Comparison of ENCODE assay signal across 27 cellular contexts in the genomic region with DNA sequence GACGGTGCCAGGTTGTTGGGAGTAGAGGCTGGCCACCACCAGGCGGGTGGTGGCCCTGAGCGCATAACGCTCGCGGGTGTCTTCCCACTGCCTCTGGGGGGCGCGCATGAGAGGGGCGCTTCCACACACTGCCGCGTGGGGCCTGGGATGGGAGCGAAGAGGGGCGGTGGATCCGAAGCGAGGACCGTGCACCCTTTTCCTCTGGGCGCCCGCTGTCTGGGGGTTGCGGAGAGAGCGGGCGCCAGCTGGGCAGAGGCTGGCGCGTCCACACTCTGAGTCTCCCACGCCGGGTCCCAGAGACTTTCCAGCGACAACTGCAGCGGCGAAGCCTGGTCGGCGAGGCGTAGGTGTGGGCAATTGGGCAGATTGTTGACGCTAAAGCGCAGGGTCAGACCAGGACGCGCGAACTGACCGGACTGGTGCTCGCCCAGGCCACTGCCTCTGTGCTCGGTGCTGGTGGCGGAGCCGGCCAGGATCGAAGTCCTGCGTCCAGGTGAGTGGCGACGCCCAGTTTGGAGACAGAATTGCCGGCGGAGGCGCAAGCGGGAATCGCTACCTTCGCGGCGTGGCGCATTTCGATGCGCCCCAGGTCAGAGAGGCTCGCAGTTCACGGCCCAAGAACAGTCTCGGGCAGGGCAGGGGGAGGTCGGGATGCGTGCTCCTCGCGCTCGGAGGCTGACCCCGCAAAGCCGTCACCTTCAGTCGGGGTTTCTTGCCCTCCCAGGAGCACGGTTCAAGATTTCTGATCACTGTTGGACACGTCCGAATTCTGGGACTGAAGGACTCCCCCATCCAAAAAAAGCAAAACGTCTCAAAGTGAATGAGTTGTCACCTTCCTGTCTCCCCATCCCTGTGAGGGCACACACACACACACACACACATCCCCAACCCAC. TPM values are rescaled to one million over a fixed set of nuclear protein-coding genes. Genes with fewer than 3 reads are reported as not detected.
DNase-seq lines count a peak whose midpoint lies in the region; ATAC-seq, FAIRE-seq and TF ChIP-seq lines count a peak whose summit lies in the region.
"Had no signal": no experiment of that assay in that cellular context is flagged by ENCODE, and none has a peak within 500 bp of the region (broad histone marks: within the 10 kb centered on the region; RNA-seq: fewer than 3 reads in every experiment).

No MANE protein-coding gene starts in this region.

- no peaks in the 10 kb centered on the region for H3K36me3 Mint-ChIP-seq in activated CD4-positive, alpha-beta T cell treated with anti-CD3 and anti-CD28 coated beads, Interleukin-2, amount 10 ng/mL, durations not matched to agents 7 days and 5 days (ENCODE audit: low read depth)
- peaks cover 2% of the 10 kb centered on the region for H3K36me3 Mint-ChIP-seq in neural crest cell (ENCODE audit: low read depth)
- no peaks in the 10 kb centered on the region for H3K36me3 Mint-ChIP-seq in activated naive CD4-positive, alpha-beta T cell treated with anti-CD3 and anti-CD28 coated beads for 36 hours (ENCODE audit: low read depth)
- H3K36me3 Mint-ChIP-seq: CD8-positive, alpha-beta T cell had no signal

- no peaks in the 10 kb centered on the region for H3K9me3 ChIP-seq in K562 (replicated peaks; ENCODE audit: control insufficient read depth, insufficient read depth, low read depth, low read length)
- H3K9me3 ChIP-seq: BE2C, HAP-1, SJCRH30 had no signal

- intact Hi-C loops in K562 (cut with micrococcal nuclease), result no loop called here
- intact Hi-C loops in activated naive CD4-positive, alpha-beta T cell treated with anti-CD3 and anti-CD28 coated beads for 36 hours (cut with micrococcal nuclease), result no loop called here

- no peak for TF ChIP-seq RAD21 in K562 (CRISPR knock-in tag; conservative IDR thresholded peaks at IDR 0.05 in 1 of 2, IDR thresholded peaks at IDR 0.05 in 1 of 2)

- H3K36me3 ChIP-seq in K562 (ENCODE audit: control insufficient read depth, insufficient read depth, low read length), result no peaks in the 10 kb centered on the region
- H3K36me3 ChIP-seq: BE2C, HAP-1, SJCRH30 had no signal

- FAIRE-seq in K562 (lab: Jason Lieb, UNC), result no peak
- FAIRE-seq: GM12891, GM18507 had no signal

- CTCF ChIA-PET in activated CD4-positive, alpha-beta T cell treated with anti-CD3 and anti-CD28 coated beads, Interleukin-2, amount 10 ng/mL, durations not matched to agents 7 days and 5 days (lab: Charles Lee), result no interaction called here
- CTCF ChIA-PET in K562 (lab: Yijun Ruan, JAX; ENCODE audit: low intra/inter-chr PET ratio), result no interaction called here
- CTCF ChIA-PET in activated naive CD4-positive, alpha-beta T cell treated with anti-CD3 and anti-CD28 coated beads for 36 hours (lab: Charles Lee), result no interaction called here

- no TSS peak for BruUV-seq in K562 (replicated peaks; lab: Mats Ljungman, UMichigan)

- H3K4me2 ChIP-seq in K562 (ENCODE audit: insufficient read depth, low read length), result no peak overlapping the region

- WGBS in K562 (ENCODE audit: insufficient coverage, low coverage, missing lambda C conversion rate), result 35% methylated on average over 53 of the region's 71 CpGs

- no peak overlapping the region for H3K27ac ChIP-seq in K562 (ENCODE audit: extremely low read depth, low read depth, low read length)
- H3K27ac ChIP-seq: SJCRH30 had no signal

- in situ Hi-C loops in K562 (cut with MboI), result no loop called here

- no peak overlapping the region for H3K4me3 ChIP-seq in K562
- H3K4me3 ChIP-seq: HAP-1, SJCRH30 had no signal

- no peaks in the 10 kb centered on the region for H3K4me1 Mint-ChIP-seq in activated CD4-positive, alpha-beta T cell treated with anti-CD3 and anti-CD28 coated beads, Interleukin-2, amount 10 ng/mL, durations not matched to agents 7 days and 5 days
- H3K4me1 Mint-ChIP-seq in neural crest cell, result peaks cover 4% of the 10 kb centered on the region
- peaks cover 14% of the 10 kb centered on the region for H3K4me1 Mint-ChIP-seq in activated naive CD4-positive, alpha-beta T cell treated with anti-CD3 and anti-CD28 coated beads for 36 hours (ENCODE audit: low read depth)

- peaks cover 62% of the 10 kb centered on the region for H3K27me3 Mint-ChIP-seq in activated CD4-positive, alpha-beta T cell treated with anti-CD3 and anti-CD28 coated beads, Interleukin-2, amount 10 ng/mL, durations not matched to agents 7 days and 5 days
- H3K27me3 Mint-ChIP-seq in neural crest cell (ENCODE audit: low read depth), result peaks cover 89% of the 10 kb centered on the region
- H3K27me3 Mint-ChIP-seq in activated naive CD4-positive, alpha-beta T cell treated with anti-CD3 and anti-CD28 coated beads for 36 hours (ENCODE audit: low read depth), result peaks cover 76% of the 10 kb centered on the region

- TF ChIP-seq CTCF in K562 (IDR thresholded peaks at IDR 0.05 in 2 of 3, conservative IDR thresholded peaks at IDR 0.05 in 1 of 3; ENCODE audit: insufficient read depth in 2 of 3, low read depth in 1 of 3, low read length in 3 of 3) (peak in 2 of 3 experiments; percentile 2 to 68; a peak in 2 of 6 replicates), neural crest cell (conservative IDR thresholded peaks at IDR 0.05) (no peak)

- TF ChIP-seq POLR2A in K562 (conservative IDR thresholded peaks at IDR 0.05), result no peak

- H2AFZ ChIP-seq in K562 (ENCODE audit: low read depth, low read length), result no peak overlapping the region

- 0 out of 3 replicates have a peak, but pooled peaks have one; percentile 41 for ATAC-seq in K562
- ATAC-seq: CD8-positive, alpha-beta T cell; Panc1 had no signal

- no peaks in the 10 kb centered on the region for H3K4me1 ChIP-seq in K562 (replicated peaks in 1 of 2; ENCODE audit: control insufficient read depth in 2 of 2, insufficient read depth in 2 of 2, low read length in 2 of 2)
- H3K4me1 ChIP-seq: HAP-1, SJCRH30 had no signal

- H3K27ac Mint-ChIP-seq in activated CD4-positive, alpha-beta T cell treated with anti-CD3 and anti-CD28 coated beads, Interleukin-2, amount 10 ng/mL, durations not matched to agents 7 days and 5 days, result no peak overlapping the region
- no peak overlapping the region for H3K27ac Mint-ChIP-seq in neural crest cell (ENCODE audit: unreplicated experiment)
- no peak overlapping the region for H3K27ac Mint-ChIP-seq in activated naive CD4-positive, alpha-beta T cell treated with anti-CD3 and anti-CD28 coated beads for 36 hours
- H3K27ac Mint-ChIP-seq: CD8-positive, alpha-beta T cell; IgD-negative memory B cell had no signal

- H3K9me1 ChIP-seq in K562 (ENCODE audit: control insufficient read depth, insufficient read depth, low read length), result no peaks in the 10 kb centered on the region

- no peak for DNase-seq in activated CD4-positive, alpha-beta T cell treated with anti-CD3 and anti-CD28 coated beads, Interleukin-2, amount 10 ng/mL, durations not matched to agents 7 days and 5 days
- no peak for DNase-seq in activated CD4-positive, alpha-beta T cell treated with anti-CD3 and anti-CD28 coated beads, Interleukin-2, amount 50 U/mL, for 1 hour
- DNase-seq in K562 (ENCODE audit: extremely low read depth in 1 of 4, low spot score in 3 of 4), result peak in 1 of 4 experiments; percentile 16
- DNase-seq in neural crest cell (ENCODE audit: low read depth, low spot score), result no peak
- DNase-seq in activated naive CD4-positive, alpha-beta T cell treated with anti-CD3 and anti-CD28 coated beads for 36 hours, result no peak
- DNase-seq in stimulated activated CD4-positive, alpha-beta T cell treated with anti-CD3 and anti-CD28 coated beads, Interleukin-1b, Interleukin-23, amount 100 ng/mL, for 48 hours, result no peak
- DNase-seq in AML-193 (lab: John Stamatoyannopoulos, UW), result no peak
- no peak for DNase-seq in middle frontal gyrus (ENCODE audit: extremely low spot score, low spot score)
- DNase-seq: 8988T; BE2C; Calu3; CD8-positive, alpha-beta T cell; DMS53; EL; MM.1S; NCI-H1092; NCI-H1436 treated with DMSO at 0.1 percent for 48 hours; NCI-H2029; NCI-H345; NCI-H526; SJCRH30 had no signal

- POLR2A ChIA-PET in activated CD4-positive, alpha-beta T cell treated with anti-CD3 and anti-CD28 coated beads, Interleukin-2, amount 10 ng/mL, durations not matched to agents 7 days and 5 days (lab: Charles Lee), result no interaction called here
- POLR2A ChIA-PET in K562 (lab: Yijun Ruan, JAX), result no interaction called here

- H3K79me2 ChIP-seq in K562 (ENCODE audit: control insufficient read depth, insufficient read depth, low read length), result no peaks in the 10 kb centered on the region

- peaks cover 3% of the 10 kb centered on the region for H3K9me3 Mint-ChIP-seq in activated CD4-positive, alpha-beta T cell treated with anti-CD3 and anti-CD28 coated beads, Interleukin-2, amount 10 ng/mL, durations not matched to agents 7 days and 5 days
- H3K9me3 Mint-ChIP-seq in neural crest cell, result no peaks in the 10 kb centered on the region
- H3K9me3 Mint-ChIP-seq in activated naive CD4-positive, alpha-beta T cell treated with anti-CD3 and anti-CD28 coated beads for 36 hours, result no peaks in the 10 kb centered on the region
- H3K9me3 Mint-ChIP-seq: CD8-positive, alpha-beta T cell had no signal

- no peaks in the 10 kb centered on the region; the same call in 1 of the 2 replicates for H4K20me1 ChIP-seq in K562 (replicated peaks; ENCODE audit: control insufficient read depth, insufficient read depth, low read length)

- H3K27me3 ChIP-seq in K562 (ENCODE audit: control insufficient read depth in 2 of 2, insufficient read depth in 2 of 2, low read length in 2 of 2), result peaks cover 0 to 36% of the 10 kb centered on the region in 2 experiments; a peak in 2 of 5 replicates
- H3K27me3 ChIP-seq: BE2C had no signal

- peak overlapping the region; percentile 13 for H3K4me3 Mint-ChIP-seq in activated CD4-positive, alpha-beta T cell treated with anti-CD3 and anti-CD28 coated beads, Interleukin-2, amount 10 ng/mL, durations not matched to agents 7 days and 5 days
- peak overlapping the region; percentile 34 for H3K4me3 Mint-ChIP-seq in neural crest cell
- H3K4me3 Mint-ChIP-seq in activated naive CD4-positive, alpha-beta T cell treated with anti-CD3 and anti-CD28 coated beads for 36 hours, result no peak overlapping the region
- H3K4me3 Mint-ChIP-seq: CD8-positive, alpha-beta T cell; IgD-negative memory B cell had no signal

- H3K9ac ChIP-seq in K562 (ENCODE audit: insufficient read depth in 1 of 2, low read depth in 2 of 2, low read length in 2 of 2), result no peak overlapping the region

- no peak for TF ChIP-seq EP300 in K562 (IDR thresholded peaks at IDR 0.05; ENCODE audit: low read length)

RNA-seq across cellular contexts. Expression of gene HMX1, which starts 2.6 kb away (rescaled TPM):
- total RNA-seq in activated CD4-positive, alpha-beta T cell treated with anti-CD3 and anti-CD28 coated beads, Interleukin-2, amount 10 ng/mL, durations not matched to agents 7 days and 5 days, result not detected
- total RNA-seq in K562 (2011; cell fraction: chromatin; rRNA removed; ENCODE audit: low replicate concordance), result not detected in 2 replicates
- not detected in 2 replicates for total RNA-seq in K562 (2011; cell fraction: nucleolus; rRNA removed)
- not detected in 2 replicates for total RNA-seq in K562 (2011; cell fraction: nucleoplasm; rRNA removed)
- not detected in 2 replicates for total RNA-seq in K562 (2014; rRNA removed)
- not detected in 2 replicates for total RNA-seq in K562 (2014; rRNA removed; fragmentation: Illumina TruSeq; extraction: Trizol)
- total RNA-seq in K562 (2015; rRNA removed; fragmentation: Illumina TruSeq; extraction: Trizol), result not detected in 2 replicates
- total RNA-seq in K562 (2021), result not detected in 2 replicates
- polyA plus RNA-seq in K562 (2011; rRNA removed), result not detected in 2 replicates
- polyA plus RNA-seq in K562 (2011; cell fraction: cytosol; rRNA removed), result not detected in 2 replicates
- not detected in 2 replicates for polyA plus RNA-seq in K562 (2011; cell fraction: nucleus; rRNA removed)
- not detected in 2 replicates for polyA plus RNA-seq in K562 (2012)
- polyA plus RNA-seq in K562 (2014; fragmentation: Illumina TruSeq; extraction: Trizol), result not detected in 2 replicates
- polyA plus RNA-seq in K562 (2014; fragmentation: Nextera tagmentation; extraction: Ambion mirVana), result not detected
- polyA plus RNA-seq in K562 (2014; rRNA removed), result not detected in 2 replicates
- not detected in 2 replicates for polyA minus RNA-seq in K562 (2011; rRNA and poly(A)+ RNA removed)
- not detected in 2 replicates for polyA minus RNA-seq in K562 (2011; cell fraction: cytosol; rRNA and poly(A)+ RNA removed)
- not detected in 2 replicates for polyA minus RNA-seq in K562 (2011; cell fraction: nucleus; rRNA and poly(A)+ RNA removed)
- total RNA-seq in neural crest cell, result 0.91 and 1.1 TPM in 2 replicates
- total RNA-seq in activated naive CD4-positive, alpha-beta T cell treated with anti-CD3 and anti-CD28 coated beads for 36 hours, result not detected
- total RNA-seq: Calu3; CD8-positive, alpha-beta T cell; LHCN-M2; SJCRH30 had no signal
- polyA plus RNA-seq: IgD-negative memory B cell had no signal
